In genomic region chr1:229156819-229157218, GRCh38 we compare ENCODE assay signal across 8 cellular contexts.
DNase-seq lines count a peak whose midpoint lies in the region; ATAC-seq, FAIRE-seq and TF ChIP-seq lines count a peak whose summit lies in the region.

No MANE protein-coding gene starts in this region.

- FAIRE-seq in astrocyte (lab: Jason Lieb, UNC) = no peak

- H3K9me3 ChIP-seq in astrocyte (ENCODE audit: insufficient read depth, low read depth, low read length) = no peaks in the 10 kb centered on the region

- DNase-seq in natural killer cell (no peak), astrocyte (ENCODE audit: low read depth) (no peak), left lobe of liver (ENCODE audit: low spot score) (no peak)
- DNase-seq in natural killer cell treated with Interleukin-12 subunit alpha and Interleukin-12 subunit beta and Interleukin-15 and Interleukin-18, amount 100 ng/mL, for 72 hours (ENCODE audit: low spot score) = no peak

- H3K4me1 Mint-ChIP-seq in natural killer cell = peaks cover 6 to 10% of the 10 kb centered on the region in 2 donors
- H3K4me1 Mint-ChIP-seq in natural killer cell treated with Interleukin-12 subunit alpha and Interleukin-12 subunit beta and Interleukin-15 and Interleukin-18, amount 100 ng/mL, for 72 hours (ENCODE audit: low read depth in 2 of 2) = peaks cover 0 to 6% of the 10 kb centered on the region in 2 donors
- H3K4me1 Mint-ChIP-seq in astrocyte (ENCODE audit: low read depth, unreplicated experiment) = peaks cover 4% of the 10 kb centered on the region

- no peak overlapping the region for H3K4me3 ChIP-seq in astrocyte (ENCODE audit: insufficient read depth, low read depth, low read length)

- no peaks in the 10 kb centered on the region for H3K79me2 ChIP-seq in astrocyte (ENCODE audit: insufficient read depth, low read length)

- H3K4me3 Mint-ChIP-seq in natural killer cell = no peak overlapping the region
- no peak overlapping the region for H3K4me3 Mint-ChIP-seq in natural killer cell treated with Interleukin-12 subunit alpha and Interleukin-12 subunit beta and Interleukin-15 and Interleukin-18, amount 100 ng/mL, for 72 hours
- H3K4me3 Mint-ChIP-seq in astrocyte (ENCODE audit: unreplicated experiment) = no peak overlapping the region

- no peak overlapping the region for H2AFZ ChIP-seq in astrocyte (ENCODE audit: low read depth, low read length)

- H3K9me3 Mint-ChIP-seq in natural killer cell (no peaks in the 10 kb centered on the region), astrocyte (ENCODE audit: unreplicated experiment) (no peaks in the 10 kb centered on the region)
- no peaks in the 10 kb centered on the region for H3K9me3 Mint-ChIP-seq in natural killer cell treated with Interleukin-12 subunit alpha and Interleukin-12 subunit beta and Interleukin-15 and Interleukin-18, amount 100 ng/mL, for 72 hours

- H3K36me3 Mint-ChIP-seq in natural killer cell (no peaks in the 10 kb centered on the region), astrocyte (ENCODE audit: low read depth, unreplicated experiment) (no peaks in the 10 kb centered on the region)
- H3K36me3 Mint-ChIP-seq in natural killer cell treated with Interleukin-12 subunit alpha and Interleukin-12 subunit beta and Interleukin-15 and Interleukin-18, amount 100 ng/mL, for 72 hours = no peaks in the 10 kb centered on the region

- no peak overlapping the region for H3K4me2 ChIP-seq in astrocyte (ENCODE audit: low read length)

- no peaks in the 10 kb centered on the region for H4K20me1 ChIP-seq in astrocyte (ENCODE audit: insufficient read depth, low read length)

- H3K27me3 ChIP-seq in astrocyte (ENCODE audit: insufficient read depth, low read length) = peaks cover 4% of the 10 kb centered on the region

- H3K36me3 ChIP-seq in astrocyte (ENCODE audit: insufficient read depth, low read length) = no peaks in the 10 kb centered on the region

- no peak for ATAC-seq in natural killer cell
- ATAC-seq in natural killer cell treated with Interleukin-12 subunit alpha and Interleukin-12 subunit beta and Interleukin-15 and Interleukin-18, amount 100 ng/mL, for 72 hours = no peak
- ATAC-seq in left lobe of liver = peak; percentile 92
- ATAC-seq in GM21526 (IDR thresholded peaks at IDR 0.05; ENCODE audit: low FRiP score, unreplicated experiment) = no peak
- ATAC-seq in HG03520 (IDR thresholded peaks at IDR 0.05; ENCODE audit: unreplicated experiment) = no peak
- no peak for ATAC-seq in GM19328 (IDR thresholded peaks at IDR 0.05; ENCODE audit: unreplicated experiment)
- ATAC-seq in HG02798 (IDR thresholded peaks at IDR 0.05; ENCODE audit: poor library complexity, unreplicated experiment) = no peak

- TF ChIP-seq CTCF in natural killer cell (IDR thresholded peaks at IDR 0.05) = peak; percentile 11
- peak; percentile 11 for TF ChIP-seq CTCF in astrocyte (IDR thresholded peaks at IDR 0.05; ENCODE audit: insufficient read depth, low read depth, low read length)

- no peak overlapping the region for H3K9ac ChIP-seq in astrocyte (ENCODE audit: low read length)

- intact Hi-C loops in natural killer cell (cut with micrococcal nuclease) = no loop called here

- H3K4me1 ChIP-seq in astrocyte (ENCODE audit: insufficient read depth, low read length) = no peaks in the 10 kb centered on the region

- no peak overlapping the region for H3K27ac ChIP-seq in astrocyte (ENCODE audit: low read depth, low read length)

- H3K27me3 Mint-ChIP-seq in natural killer cell (ENCODE audit: low read depth in 2 of 2) (peaks cover 10 to 15% of the 10 kb centered on the region in 2 donors), astrocyte (ENCODE audit: low read depth, unreplicated experiment) (peaks cover 51% of the 10 kb centered on the region)
- H3K27me3 Mint-ChIP-seq in natural killer cell treated with Interleukin-12 subunit alpha and Interleukin-12 subunit beta and Interleukin-15 and Interleukin-18, amount 100 ng/mL, for 72 hours = peaks cover 0 to 14% of the 10 kb centered on the region in 2 donors

- no peak overlapping the region for H3K27ac Mint-ChIP-seq in natural killer cell
- H3K27ac Mint-ChIP-seq in natural killer cell treated with Interleukin-12 subunit alpha and Interleukin-12 subunit beta and Interleukin-15 and Interleukin-18, amount 100 ng/mL, for 72 hours = no peak overlapping the region
- H3K27ac Mint-ChIP-seq in astrocyte (ENCODE audit: unreplicated experiment) = no peak overlapping the region
